1 cellular context compared by ENCODE assay signal in the genomic region with DNA sequence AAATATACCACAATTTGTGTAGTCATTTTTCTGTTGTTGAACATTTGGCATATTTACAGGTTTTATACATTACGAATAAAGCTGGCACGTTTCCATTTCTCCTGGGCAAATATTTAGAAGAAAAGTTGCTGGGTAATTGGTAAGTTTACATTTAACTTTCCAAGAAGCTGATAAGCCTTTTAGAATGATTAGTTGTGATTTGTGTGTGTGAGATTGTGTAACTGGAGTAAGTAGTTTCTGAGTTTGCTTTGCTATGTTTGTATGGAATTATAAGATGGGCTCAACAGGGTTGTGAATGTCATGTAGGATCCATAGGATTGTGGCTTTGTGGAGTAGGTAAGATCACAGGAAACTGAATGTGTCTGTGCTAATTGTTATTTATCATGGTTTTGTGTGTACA.
TF ChIP-seq lines count a peak whose summit lies in the region.

No MANE protein-coding gene starts in this region.

TF ChIP-seq in IMR-90, 13 proteins besides CTCF, POLR2A, EP300 and RAD21:
- TF ChIP-seq BHLHE40 (IDR thresholded peaks at IDR 0.05; ENCODE audit: low read depth, low read length) (no peak), CEBPB (IDR thresholded peaks at IDR 0.05; ENCODE audit: low read depth, low read length) (no peak), RFX5 (IDR thresholded peaks at IDR 0.05; ENCODE audit: low read depth, low read length) (no peak), FOS (IDR thresholded peaks at IDR 0.05; ENCODE audit: low read depth, low read length) (no peak), SMC3 (IDR thresholded peaks at IDR 0.05; ENCODE audit: low read depth, low read length) (no peak), RCOR1 (IDR thresholded peaks at IDR 0.05; ENCODE audit: insufficient replicate concordance, low read length) (no peak), MXI1 (IDR thresholded peaks at IDR 0.05; ENCODE audit: borderline replicate concordance, low read depth, low read length) (no peak), CHD1 (IDR thresholded peaks at IDR 0.05; ENCODE audit: low read depth, low read length) (no peak), MAZ (IDR thresholded peaks at IDR 0.05; ENCODE audit: borderline replicate concordance, low read depth, low read length) (no peak), NFE2L2 (IDR thresholded peaks at IDR 0.05; ENCODE audit: low read depth, low read length) (no peak), MAFK (IDR thresholded peaks at IDR 0.05; ENCODE audit: low read depth, low read length) (no peak)
- TF ChIP-seq, protein P1, sequence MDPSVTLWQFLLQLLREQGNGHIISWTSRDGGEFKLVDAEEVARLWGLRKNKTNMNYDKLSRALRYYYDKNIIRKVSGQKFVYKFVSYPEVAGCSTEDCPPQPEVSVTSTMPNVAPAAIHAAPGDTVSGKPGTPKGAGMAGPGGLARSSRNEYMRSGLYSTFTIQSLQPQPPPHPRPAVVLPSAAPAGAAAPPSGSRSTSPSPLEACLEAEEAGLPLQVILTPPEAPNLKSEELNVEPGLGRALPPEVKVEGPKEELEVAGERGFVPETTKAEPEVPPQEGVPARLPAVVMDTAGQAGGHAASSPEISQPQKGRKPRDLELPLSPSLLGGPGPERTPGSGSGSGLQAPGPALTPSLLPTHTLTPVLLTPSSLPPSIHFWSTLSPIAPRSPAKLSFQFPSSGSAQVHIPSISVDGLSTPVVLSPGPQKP (IDR thresholded peaks at IDR 0.05; ENCODE audit: borderline replicate concordance, low read depth, low read length), result no peak
- TF ChIP-seq, protein P2, sequence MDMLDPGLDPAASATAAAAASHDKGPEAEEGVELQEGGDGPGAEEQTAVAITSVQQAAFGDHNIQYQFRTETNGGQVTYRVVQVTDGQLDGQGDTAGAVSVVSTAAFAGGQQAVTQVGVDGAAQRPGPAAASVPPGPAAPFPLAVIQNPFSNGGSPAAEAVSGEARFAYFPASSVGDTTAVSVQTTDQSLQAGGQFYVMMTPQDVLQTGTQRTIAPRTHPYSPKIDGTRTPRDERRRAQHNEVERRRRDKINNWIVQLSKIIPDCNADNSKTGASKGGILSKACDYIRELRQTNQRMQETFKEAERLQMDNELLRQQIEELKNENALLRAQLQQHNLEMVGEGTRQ (IDR thresholded peaks at IDR 0.05; ENCODE audit: low read depth, low read length), result no peak
